In the genomic region with DNA sequence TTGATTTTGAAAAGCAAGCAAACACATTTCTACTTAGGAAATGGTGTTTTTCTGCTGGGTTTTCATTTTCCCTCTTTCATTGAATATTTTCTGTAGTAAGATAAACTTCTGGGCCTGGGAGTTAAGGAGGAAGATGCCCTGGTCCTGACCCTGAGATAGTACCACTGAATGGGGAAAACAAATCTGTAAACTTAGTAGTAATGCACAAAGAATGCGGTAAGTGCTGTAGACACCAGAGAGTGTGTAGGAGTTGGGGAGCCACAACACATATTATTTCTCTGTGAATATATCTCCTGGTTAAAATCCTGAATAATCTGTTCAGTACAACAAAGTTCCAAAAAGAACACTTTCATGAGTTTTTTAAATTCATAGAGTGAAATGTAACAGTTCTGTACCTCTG, we compare ENCODE assay signal across 1 cellular context.
TF ChIP-seq lines count a peak whose summit lies in the region.

No MANE protein-coding gene starts in this region.

TF ChIP-seq in SK-N-SH, 30 proteins besides CTCF, POLR2A, EP300 and RAD21 (continued from another document):
- TF ChIP-seq REST (IDR thresholded peaks at IDR 0.05; ENCODE audit: low read depth, low read length) (no peak), NRF1 (IDR thresholded peaks at IDR 0.05; ENCODE audit: low read depth, low read length) (no peak), CHD2 (IDR thresholded peaks at IDR 0.05; ENCODE audit: low read length, partially characterized antibody) (no peak), POLR2AphosphoS5 (IDR thresholded peaks at IDR 0.05; ENCODE audit: low read depth, low read length) (no peak), FOSL2 (IDR thresholded peaks at IDR 0.05; ENCODE audit: borderline replicate concordance, low read depth) (no peak), EZH2phosphoT487 (IDR thresholded peaks at IDR 0.05; ENCODE audit: borderline replicate concordance, low read depth) (no peak), ELF1 (IDR thresholded peaks at IDR 0.05) (no peak), USF2 (IDR thresholded peaks at IDR 0.05; ENCODE audit: borderline replicate concordance, low read depth, low read length) (no peak), IRF3 (IDR thresholded peaks at IDR 0.05; ENCODE audit: low read depth, low read length) (no peak), SMC3 (IDR thresholded peaks at IDR 0.05; ENCODE audit: low read depth, low read length) (no peak), TAF1 (IDR thresholded peaks at IDR 0.05; ENCODE audit: borderline replicate concordance, low read depth, low read length) (no peak), MEF2A (IDR thresholded peaks at IDR 0.05; ENCODE audit: borderline replicate concordance, low read depth) (no peak), SIN3A (IDR thresholded peaks at IDR 0.05; ENCODE audit: borderline replicate concordance, low read depth, low read length) (no peak)
